In the genomic region with DNA sequence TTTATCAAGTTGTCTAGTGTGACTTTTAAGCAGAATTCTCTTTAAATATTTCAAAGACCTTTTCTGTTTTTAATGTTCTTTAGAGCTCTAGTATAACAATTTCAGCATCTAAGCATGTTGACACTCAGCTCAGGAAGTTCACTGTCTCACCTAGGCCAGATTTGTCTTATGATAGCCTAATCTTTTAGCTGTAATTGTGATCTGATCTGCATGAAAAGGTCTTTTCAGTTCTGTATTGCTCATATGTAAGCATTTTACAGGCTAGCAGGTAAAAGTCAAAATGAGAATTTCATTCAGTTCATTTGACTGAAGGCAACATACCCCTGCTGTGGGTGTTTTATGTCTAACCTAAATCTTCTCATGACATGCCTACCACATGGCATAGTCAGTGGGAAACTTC, we compare ENCODE assay signal across 25 cellular contexts.
"Had no signal": no experiment of that assay in that cellular context is flagged by ENCODE, and none has a peak within 500 bp of the region (broad histone marks: within the 10 kb centered on the region; RNA-seq: fewer than 3 reads in every experiment).

No MANE protein-coding gene starts in this region.

- H3K27ac ChIP-seq: colonic mucosa, epithelial cell of prostate, esophagus squamous epithelium, gastrocnemius medialis, heart right ventricle, left lung, lower lobe of right lung had no signal

- H3K27me3 ChIP-seq: colonic mucosa, esophagus squamous epithelium, gastrocnemius medialis, heart right ventricle, left lung had no signal

- ATAC-seq: effector memory CD8-positive, alpha-beta T cell; esophagus mucosa; gastrocnemius medialis; heart right ventricle; left cardiac atrium; left lung; left ventricle myocardium superior; lower lobe of right lung; mucosa of descending colon had no signal

- DNase-seq: colonic mucosa; cortex of kidney; effector CD8-positive, alpha-beta T cell; effector memory CD8-positive, alpha-beta T cell; endodermal cell; erythroblast; esophagus squamous epithelium; foreskin fibroblast; foreskin melanocyte; gastrocnemius medialis; glutamatergic neuron; head of caudate nucleus; heart right ventricle; hippocampal formation; left cardiac atrium; left lung; left ventricle myocardium superior; lower lobe of right lung; mesenchymal stem cell; mucosa of descending colon; naive B cell had no signal

- H3K4me1 Mint-ChIP-seq: endodermal cell, mesothelial cell of epicardium, naive B cell had no signal

- H3K27ac Mint-ChIP-seq: dendritic cell treated with granulocyte-macrophage colony-stimulating factor and Interleukin-4, amounts not matched to agents 40 ng/mL and 50 ng/mL, for 4 days; effector memory CD8-positive, alpha-beta T cell; endodermal cell; mesothelial cell of epicardium; naive B cell had no signal

- H3K4me3 Mint-ChIP-seq: dendritic cell treated with granulocyte-macrophage colony-stimulating factor and Interleukin-4, amounts not matched to agents 40 ng/mL and 50 ng/mL, for 4 days; effector memory CD8-positive, alpha-beta T cell; endodermal cell; mesothelial cell of epicardium; naive B cell had no signal

- H3K27me3 Mint-ChIP-seq: dendritic cell treated with granulocyte-macrophage colony-stimulating factor and Interleukin-4, amounts not matched to agents 40 ng/mL and 50 ng/mL, for 4 days; effector memory CD8-positive, alpha-beta T cell; naive B cell had no signal

- H3K4me1 ChIP-seq: colonic mucosa, esophagus squamous epithelium, gastrocnemius medialis, heart right ventricle, left lung, lower lobe of right lung had no signal

- H3K36me3 ChIP-seq: colonic mucosa, gastrocnemius medialis, heart right ventricle, left lung, lower lobe of right lung had no signal

- H3K9me3 Mint-ChIP-seq: dendritic cell treated with granulocyte-macrophage colony-stimulating factor and Interleukin-4, amounts not matched to agents 40 ng/mL and 50 ng/mL, for 4 days; effector memory CD8-positive, alpha-beta T cell had no signal

- H3K4me3 ChIP-seq: colonic mucosa, esophagus squamous epithelium, gastrocnemius medialis, heart right ventricle, left lung, lower lobe of right lung, mucosa of descending colon had no signal

- H3K9me3 ChIP-seq: colonic mucosa, esophagus squamous epithelium, gastrocnemius medialis, lower lobe of right lung, mucosa of descending colon had no signal
